In the genomic region with DNA sequence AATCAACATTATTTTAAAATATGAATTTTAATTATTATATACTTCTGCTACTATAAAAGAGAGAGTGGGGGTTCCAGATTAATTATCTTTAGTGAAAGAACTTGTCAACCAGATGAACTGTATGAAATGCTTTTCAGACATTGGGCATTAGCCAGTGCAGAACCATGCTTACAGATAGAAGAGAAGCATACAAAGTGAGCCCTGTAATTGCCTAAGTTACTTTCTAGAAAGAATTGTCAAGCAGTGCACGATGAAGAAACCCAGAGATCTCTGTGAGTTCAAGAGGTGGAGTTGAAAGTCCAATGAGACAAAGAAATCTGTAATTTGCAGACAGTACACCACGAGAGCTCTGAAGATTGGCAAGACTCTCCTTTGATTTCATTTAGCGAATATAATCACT, we compare ENCODE assay signal across 27 cellular contexts.
"Had no signal": no experiment of that assay in that cellular context is flagged by ENCODE, and none has a peak within 500 bp of the region (broad histone marks: within the 10 kb centered on the region; RNA-seq: fewer than 3 reads in every experiment).

No MANE protein-coding gene starts in this region.

- H3K27me3 Mint-ChIP-seq: activated B cell treated with CpG ODN at 0.5 μM for 24 hours; activated CD4-positive, alpha-beta memory T cell treated with anti-CD3 and anti-CD28 coated beads for 36 hours; activated naive CD8-positive, alpha-beta T cell treated with anti-CD3 and anti-CD28 coated beads, Interleukin-2, amount 10 ng/mL, durations not matched to agents 7 days and 5 days had no signal

- H3K36me3 ChIP-seq: ascending aorta, SJCRH30 had no signal

- H3K27ac ChIP-seq: ascending aorta, SJCRH30, SK-N-MC had no signal

- H3K9me3 ChIP-seq: ascending aorta, SJCRH30 had no signal

- H3K4me3 Mint-ChIP-seq: activated B cell treated with CpG ODN at 0.5 μM for 24 hours; activated CD4-positive, alpha-beta memory T cell treated with anti-CD3 and anti-CD28 coated beads for 36 hours; activated naive CD8-positive, alpha-beta T cell treated with anti-CD3 and anti-CD28 coated beads, Interleukin-2, amount 10 ng/mL, durations not matched to agents 7 days and 5 days; T-helper 1 cell treated with Interleukin-12 subunit alpha and Interleukin-12 subunit beta and Interleukin-4 antibody, amounts not matched to agents 30 μg/mL and 1 μg/mL, for 36 hours; T-helper 2 cell treated with Interferon-gamma antibody and Interleukin-4, amounts not matched to agents 5 μg/mL and 100 μg/mL, for 36 hours had no signal

- H3K4me1 ChIP-seq: ascending aorta, SJCRH30 had no signal

- H3K27ac Mint-ChIP-seq: activated B cell treated with CpG ODN at 0.5 μM for 24 hours; activated CD4-positive, alpha-beta memory T cell treated with anti-CD3 and anti-CD28 coated beads for 36 hours; activated naive CD8-positive, alpha-beta T cell treated with anti-CD3 and anti-CD28 coated beads, Interleukin-2, amount 10 ng/mL, durations not matched to agents 7 days and 5 days; T-helper 1 cell treated with Interleukin-12 subunit alpha and Interleukin-12 subunit beta and Interleukin-4 antibody, amounts not matched to agents 30 μg/mL and 1 μg/mL, for 36 hours; T-helper 2 cell treated with Interferon-gamma antibody and Interleukin-4, amounts not matched to agents 5 μg/mL and 100 μg/mL, for 36 hours had no signal

- H3K4me3 ChIP-seq: ascending aorta, SJCRH30, SK-N-MC had no signal

- H3K36me3 Mint-ChIP-seq: activated CD4-positive, alpha-beta memory T cell treated with anti-CD3 and anti-CD28 coated beads for 36 hours; activated naive CD8-positive, alpha-beta T cell treated with anti-CD3 and anti-CD28 coated beads, Interleukin-2, amount 10 ng/mL, durations not matched to agents 7 days and 5 days had no signal

- H3K4me1 Mint-ChIP-seq: activated B cell treated with CpG ODN at 0.5 μM for 24 hours; activated naive CD8-positive, alpha-beta T cell treated with anti-CD3 and anti-CD28 coated beads, Interleukin-2, amount 10 ng/mL, durations not matched to agents 7 days and 5 days had no signal

- H3K27me3 ChIP-seq: ascending aorta had no signal

- DNase-seq: activated B cell treated with CpG ODN at 0.5 μM for 24 hours; activated CD4-positive, alpha-beta memory T cell treated with anti-CD3 and anti-CD28 coated beads for 36 hours; activated CD4-positive, alpha-beta T cell treated with anti-CD3 and anti-CD28 coated beads for 4 hours; activated CD4-positive, alpha-beta T cell treated with anti-CD3 and anti-CD28 coated beads, Interleukin-2, amount 50 U/mL, for 1 hour; activated CD4-positive, CD25-positive, alpha-beta regulatory T cell treated with anti-CD3 and anti-CD28 coated beads, Interleukin-2, amount 50 U/mL, for 72 hours; activated CD8-positive, alpha-beta memory T cell treated with anti-CD3 and anti-CD28 coated beads, Interleukin-2, amount 50 U/mL, for 4 hours; activated effector memory CD4-positive, alpha-beta T cell treated with Interleukin-2 at 50 U/mL for 16 hours; activated naive CD4-positive, alpha-beta T cell; activated naive CD4-positive, alpha-beta T cell treated with anti-CD3 and anti-CD28 coated beads, Interleukin-2, amount 50 U/mL, for 16 hours; activated naive CD8-positive, alpha-beta T cell treated with anti-CD3 and anti-CD28 coated beads, Interleukin-2, amount 10 ng/mL, durations not matched to agents 7 days and 5 days; activated T-cell treated with anti-CD3 and anti-CD28 coated beads, Interleukin-2, amount 50 U/mL, for 48 hours; amygdala; KG1; NCI-H1048; NCI-H1436 treated with DMSO at 0.1 percent for 48 hours; NCI-H1694 treated with DMSO at 0.1 percent for 48 hours; NCI-H2029; NCI-H345; NCI-H524 treated with DMSO at 0.1 percent for 48 hours; NK-92 treated with Interleukin-12 subunit alpha and Interleukin-12 subunit beta, amount 100 ng/mL, for 24 hours; OCI-M1; SHP77; SJCRH30 had no signal

- H3K9me3 Mint-ChIP-seq: activated B cell treated with CpG ODN at 0.5 μM for 24 hours; activated CD4-positive, alpha-beta memory T cell treated with anti-CD3 and anti-CD28 coated beads for 36 hours; activated naive CD8-positive, alpha-beta T cell treated with anti-CD3 and anti-CD28 coated beads, Interleukin-2, amount 10 ng/mL, durations not matched to agents 7 days and 5 days; T-helper 1 cell treated with Interleukin-12 subunit alpha and Interleukin-12 subunit beta and Interleukin-4 antibody, amounts not matched to agents 30 μg/mL and 1 μg/mL, for 36 hours; T-helper 2 cell treated with Interferon-gamma antibody and Interleukin-4, amounts not matched to agents 5 μg/mL and 100 μg/mL, for 36 hours had no signal
